ENCODE assay signal across 8 cellular contexts in genomic region chr10:26269754-26270153, GRCh38. TPM values are rescaled to one million over a fixed set of nuclear protein-coding genes. Genes with fewer than 3 reads are reported as not detected.
DNase-seq lines count a peak whose midpoint lies in the region; FAIRE-seq and TF ChIP-seq lines count a peak whose summit lies in the region.

No MANE protein-coding gene starts in this region.

- DNase-seq in DMS 273 (lab: John Stamatoyannopoulos, UW; ENCODE audit: unreplicated experiment) (peak; percentile 63), HT-29 (ENCODE audit: low spot score) (peak; percentile 63), RCC 7860 (ENCODE audit: low spot score) (peak; percentile 53), inferior parietal cortex (ENCODE audit: extremely low spot score) (peak; percentile 46), ovary (no peak), C1 segment of cervical spinal cord (lab: John Stamatoyannopoulos, UW) (no peak)
- DNase-seq in stimulated activated CD4-positive, alpha-beta T cell treated with anti-CD3 and anti-CD28 coated beads, Interleukin-2, amount 100 ng/mL, for 48 hours = no peak
- DNase-seq in activated CD4-positive, CD25-positive, alpha-beta regulatory T cell treated with anti-CD3 and anti-CD28 coated beads, Interleukin-2, amount 50 U/mL, for 72 hours = no peak

- intact Hi-C loops in ovary (cut with DNase I) = no loop called here

- TF ChIP-seq POLR2A in ovary (IDR thresholded peaks at IDR 0.05) = no peak

- H3K4me3 ChIP-seq in ovary = no peak overlapping the region

- H3K36me3 ChIP-seq in ovary = no peaks in the 10 kb centered on the region

- no peaks in the 10 kb centered on the region for H3K27me3 ChIP-seq in ovary

- no peak overlapping the region for H3K27ac ChIP-seq in ovary

- 22 to 24% (median 24%) methylated on average over 8 of the region's 8 CpGs for WGBS in ovary, 3 donors

- H3K9me3 ChIP-seq in ovary = no peaks in the 10 kb centered on the region

- no peaks in the 10 kb centered on the region for H3K4me1 ChIP-seq in ovary (ENCODE audit: insufficient read depth)

- no peak for FAIRE-seq in RCC 7860 (lab: Jason Lieb, UNC)

- TF ChIP-seq CTCF in ovary (IDR thresholded peaks at IDR 0.05) = no peak

- no peak for TF ChIP-seq EP300 in ovary (IDR thresholded peaks at IDR 0.05)

RNA-seq across cellular contexts. Expression of gene GAD2, which starts 53.2 kb away (rescaled TPM):
- not detected in 2 replicates for total RNA-seq in HT-29 (2014; rRNA removed; shearing (Covaris generic))
- not detected for total RNA-seq in ovary
- under 1 TPM in 1 of 2 donors, not detected in 1; 0.02 TPM for polyA plus RNA-seq in ovary

Comparison
In these comparisons a context has a peak if more than half of its experiments do, and no peak if none do; other contexts are left out.
1. DNase-seq: peak in DMS 273 (single experiment), HT-29 (single experiment), RCC 7860 (single experiment) and inferior parietal cortex (single experiment); none in stimulated activated CD4-positive, alpha-beta T cell treated with anti-CD3 and anti-CD28 coated beads, Interleukin-2, amount 100 ng/mL, for 48 hours (0 of 2), activated CD4-positive, CD25-positive, alpha-beta regulatory T cell treated with anti-CD3 and anti-CD28 coated beads, Interleukin-2, amount 50 U/mL, for 72 hours (single experiment), ovary (0 of 5) and C1 segment of cervical spinal cord (0 of 14).